9 cellular contexts compared by ENCODE assay signal in genomic region chr6:42744351-42744890, GRCh38. TPM values are rescaled to one million over a fixed set of nuclear protein-coding genes. Genes with fewer than 3 reads are reported as not detected.
DNase-seq lines count a peak whose midpoint lies in the region; ATAC-seq and TF ChIP-seq lines count a peak whose summit lies in the region.
"Had no signal": no experiment of that assay in that cellular context is flagged by ENCODE, and none has a peak within 500 bp of the region (broad histone marks: within the 10 kb centered on the region; RNA-seq: fewer than 3 reads in every experiment).

No MANE protein-coding gene starts in this region.

- H3K36me3 Mint-ChIP-seq in T-cell = peaks cover 13% of the 10 kb centered on the region

- H3K4me3 ChIP-seq in right atrium auricular region (peak overlapping the region; percentile 82 to 97), skin epidermis (peak overlapping the region; percentile 72 to 100 (median 96))

- peak overlapping the region; percentile 19 to 44 for H3K27ac Mint-ChIP-seq in T-cell

- H3K36me3 ChIP-seq in right atrium auricular region = no peaks in the 10 kb centered on the region

- POLR2A ChIA-PET in T-cell (lab: Charles Lee) = interaction anchor here (0.5 to 4.3 kb wide), 7 partner anchors 21 to 81 kb away, joined by 3 to 67 read pairs (median 6); no protein-coding TSS in a partner anchor

- H3K27me3 Mint-ChIP-seq in T-cell = no peaks in the 10 kb centered on the region

- DNase-seq in DMS 273 (lab: John Stamatoyannopoulos, UW; ENCODE audit: unreplicated experiment) (peak; percentile 68), DMS 273 treated with DMSO at 0.1 percent for 48 hours (lab: John Stamatoyannopoulos, UW) (no peak), T-cell (no peak), right atrium auricular region (ENCODE audit: low spot score) (no peak), cerebellar cortex (ENCODE audit: low spot score) (no peak), H4 (ENCODE audit: low spot score) (no peak)

- peak overlapping the region; percentile 89 to 100 (median 100) for H3K4me3 Mint-ChIP-seq in T-cell

- TF ChIP-seq CTCF in right atrium auricular region (IDR thresholded peaks at IDR 0.05) = peak in 1 of 2 donors; percentile 23

- peaks cover 27 to 34% (median 33%) of the 10 kb centered on the region in 3 donors for H3K4me1 Mint-ChIP-seq in T-cell

- CTCF ChIA-PET in T-cell (lab: Charles Lee) = interaction anchor here in 1 of 2 donors (2.6 kb wide), 1 partner anchor 18 kb away, joined by 18 read pairs; no protein-coding TSS in a partner anchor

- peaks cover 0 to 26% of the 10 kb centered on the region in 2 donors for H3K4me1 ChIP-seq in right atrium auricular region

- H3K27ac ChIP-seq in right atrium auricular region (peak overlapping the region in 1 of 2 donors; percentile 83), skin epidermis (peak overlapping the region in 3 of 21 experiments; percentile 37 to 98 (median 93))

- no peaks in the 10 kb centered on the region for H3K27me3 ChIP-seq in right atrium auricular region

- peaks cover 7 to 10% (median 10%) of the 10 kb centered on the region in 3 donors for H3K9me3 Mint-ChIP-seq in T-cell

- no peaks in the 10 kb centered on the region for H3K9me3 ChIP-seq in right atrium auricular region

- no peak for ATAC-seq in T-cell (replicated peaks in 1 of 4)
- no peak for ATAC-seq in HG02759 (IDR thresholded peaks at IDR 0.05; ENCODE audit: unreplicated experiment)

RNA-seq across cellular contexts. Expression of gene TBCC, which starts 1.5 kb away (rescaled TPM):
- total RNA-seq in T-cell = 10 to 100 TPM; 56.5 to 74.8 (median 59.4) TPM
- 10 to 100 TPM; 18.8 to 21.4 TPM for total RNA-seq in right atrium auricular region
- total RNA-seq in H4 (2014; rRNA removed; shearing (Covaris generic)) = 49.7 and 66.4 TPM in 2 replicates

RNA-seq across cellular contexts. Expression of gene PRPH2, which starts 22.0 kb away (rescaled TPM):
- total RNA-seq in T-cell (under 1 TPM in 2 of 5 donors, not detected in 3; 0.12 to 0.13 TPM), right atrium auricular region (1 to 10 TPM in 1 of 2 donors, under 1 TPM in 1; 0.90 to 1.1 TPM)
- total RNA-seq in H4 (2014; rRNA removed; shearing (Covaris generic)) = not detected in 2 replicates
- total RNA-seq: M059J had no signal

RNA-seq across cellular contexts. Expression of gene BICRAL, which starts 37.4 kb away (rescaled TPM):
- total RNA-seq in T-cell (10 to 100 TPM; 33.1 to 39.5 (median 33.6) TPM), right atrium auricular region (10 to 100 TPM in 1 of 2 donors, 1 to 10 TPM in 1; 9.6 to 14.1 TPM)
- 2.3 and 3.4 TPM in 2 replicates for total RNA-seq in H4 (2014; rRNA removed; shearing (Covaris generic))
